ENCODE assay signal across 16 cellular contexts in the genomic region with DNA sequence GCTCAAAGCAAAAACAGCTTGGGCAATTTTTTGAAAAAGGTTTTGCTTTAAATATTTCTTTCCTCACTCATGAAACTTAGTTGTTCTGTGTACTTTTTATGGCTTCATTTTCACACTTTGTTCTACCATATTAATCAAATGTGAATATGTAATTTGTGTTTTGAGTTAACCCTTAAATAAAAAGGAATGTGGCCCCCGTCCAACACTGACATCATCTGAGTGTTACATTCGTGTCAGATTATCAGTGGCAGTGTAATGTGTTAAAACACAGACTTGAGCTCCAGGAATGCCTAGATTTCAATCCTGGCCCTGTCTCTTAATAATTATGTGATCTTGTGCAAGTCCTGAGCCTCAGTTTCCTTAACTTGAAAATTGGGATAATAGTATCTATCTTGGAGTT. TPM values are rescaled to one million over a fixed set of nuclear protein-coding genes. Genes with fewer than 3 reads are reported as not detected.
DNase-seq lines count a peak whose midpoint lies in the region; ATAC-seq and TF ChIP-seq lines count a peak whose summit lies in the region.
"Had no signal": no experiment of that assay in that cellular context is flagged by ENCODE, and none has a peak within 500 bp of the region (broad histone marks: within the 10 kb centered on the region; RNA-seq: fewer than 3 reads in every experiment).

No MANE protein-coding gene starts in this region.

- H3K9ac ChIP-seq in BLaER1 treated with 17β-estradiol and CSF1 and Interleukin-3, amounts not matched to agents 10 nM and 100 nM: no peak overlapping the region

- H3K4me3 ChIP-seq in BLaER1 treated with 17β-estradiol and CSF1 and Interleukin-3, amounts not matched to agents 10 nM and 100 nM: no peak overlapping the region
- no peak overlapping the region for H3K4me3 ChIP-seq in MG63
- H3K4me3 ChIP-seq in esophagus muscularis mucosa: no peak overlapping the region
- no peak overlapping the region for H3K4me3 ChIP-seq in osteoblast (ENCODE audit: insufficient read depth, low read length)
- no peak overlapping the region for H3K4me3 ChIP-seq in mucosa of descending colon
- H3K4me3 ChIP-seq: HAP-1, SJCRH30 had no signal

- peak overlapping the region in 10 of 11 experiments; percentile 9 to 56 (median 38); a peak in 12 of 22 replicates for H3K4me2 ChIP-seq in BLaER1 treated with 17β-estradiol and CSF1 and Interleukin-3, amounts not matched to agents 10 nM and 100 nM
- no peak overlapping the region for H3K4me2 ChIP-seq in osteoblast (ENCODE audit: insufficient read depth, low read length)

- no peak for ATAC-seq in left ventricle myocardium superior
- no peak for ATAC-seq in HG03196 (IDR thresholded peaks at IDR 0.05; ENCODE audit: unreplicated experiment)
- no peak for ATAC-seq in mucosa of descending colon
- ATAC-seq: HepG2 had no signal

- no peak for TF ChIP-seq CTCF in esophagus muscularis mucosa (IDR thresholded peaks at IDR 0.05)
- TF ChIP-seq CTCF in osteoblast (IDR thresholded peaks at IDR 0.05; ENCODE audit: extremely low read depth, low read depth, low read length): no peak
- TF ChIP-seq CTCF in mucosa of descending colon (IDR thresholded peaks at IDR 0.05): no peak

- H4K20me1 ChIP-seq in BLaER1 treated with 17β-estradiol and CSF1 and Interleukin-3, amounts not matched to agents 10 nM and 100 nM: peaks cover 14 to 98% (median 57%) of the 10 kb centered on the region in 11 experiments; a peak in 18 of 22 replicates
- H4K20me1 ChIP-seq in osteoblast (ENCODE audit: insufficient read depth, low read length): peaks cover 9% of the 10 kb centered on the region

- no peak for TF ChIP-seq EP300 in esophagus muscularis mucosa (IDR thresholded peaks at IDR 0.05)

- WGBS in esophagus muscularis mucosa: 36% methylated on average over 2 of the region's 2 CpGs

- H3K4me1 ChIP-seq in BLaER1 treated with 17β-estradiol and CSF1 and Interleukin-3, amounts not matched to agents 10 nM and 100 nM: peaks cover 42 to 78% (median 69%) of the 10 kb centered on the region in 10 experiments
- H3K4me1 ChIP-seq in esophagus muscularis mucosa: peaks cover 28 to 74% (median 70%) of the 10 kb centered on the region in 4 donors
- peaks cover 12% of the 10 kb centered on the region for H3K4me1 ChIP-seq in osteoblast (ENCODE audit: insufficient read depth, low read length)
- peaks cover 16% of the 10 kb centered on the region for H3K4me1 ChIP-seq in mucosa of descending colon (ENCODE audit: low read depth)

- H2AFZ ChIP-seq in osteoblast (ENCODE audit: low read length): no peak overlapping the region

- peaks cover 94% of the 10 kb centered on the region for H3K79me2 ChIP-seq in osteoblast (ENCODE audit: insufficient read depth, low read length)

- H3K36me3 ChIP-seq in BLaER1 treated with 17β-estradiol and CSF1 and Interleukin-3, amounts not matched to agents 10 nM and 100 nM: peaks cover 4 to 29% (median 11%) of the 10 kb centered on the region in 11 experiments; a peak in 15 of 22 replicates
- peaks cover 17% of the 10 kb centered on the region for H3K36me3 ChIP-seq in MG63
- H3K36me3 ChIP-seq in esophagus muscularis mucosa: no peaks in the 10 kb centered on the region
- H3K36me3 ChIP-seq in osteoblast (ENCODE audit: insufficient read depth, low read length): no peaks in the 10 kb centered on the region
- no peaks in the 10 kb centered on the region for H3K36me3 ChIP-seq in mucosa of descending colon (ENCODE audit: low read depth)
- H3K36me3 ChIP-seq: SJCRH30 had no signal

- intact Hi-C loops in esophagus muscularis mucosa (cut with DNase I): no loop called here
- intact Hi-C loops in left ventricle myocardium superior (cut with micrococcal nuclease): no loop called here
- intact Hi-C loops in mucosa of descending colon (cut with DNase I, micrococcal nuclease): no loop called here

- H3K9me3 ChIP-seq in BLaER1 treated with 17β-estradiol and CSF1 and Interleukin-3, amounts not matched to agents 10 nM and 100 nM (replicated peaks in 1 of 11): no peaks in the 10 kb centered on the region
- H3K9me3 ChIP-seq in MG63 (no peaks in the 10 kb centered on the region), esophagus muscularis mucosa (no peaks in the 10 kb centered on the region), osteoblast (ENCODE audit: low read depth, low read length) (no peaks in the 10 kb centered on the region), mucosa of descending colon (no peaks in the 10 kb centered on the region)
- H3K9me3 ChIP-seq: HAP-1, SJCRH30 had no signal

- DNase-seq in MG63 (peak; percentile 23), esophagus muscularis mucosa (ENCODE audit: extremely low spot score) (no peak), osteoblast (ENCODE audit: insufficient read length, low spot score, missing footprints) (peak; percentile 11), left ventricle myocardium superior (no peak), DMS153 treated with DMSO at 0.1 percent for 48 hours (lab: John Stamatoyannopoulos, UW; ENCODE audit: unreplicated experiment) (no peak), mucosa of descending colon (no peak)
- DNase-seq: DMS79, Kasumi-1, NCI-H1417, NCI-H1930, NCI-H2171, SJCRH30 had no signal

- TF ChIP-seq POLR2A in esophagus muscularis mucosa (IDR thresholded peaks at IDR 0.05; ENCODE audit: low read depth): no peak

- no peaks in the 10 kb centered on the region for H3K27me3 ChIP-seq in BLaER1 treated with 17β-estradiol and CSF1 and Interleukin-3, amounts not matched to agents 10 nM and 100 nM
- H3K27me3 ChIP-seq in MG63 (no peaks in the 10 kb centered on the region), esophagus muscularis mucosa (no peaks in the 10 kb centered on the region), osteoblast (ENCODE audit: insufficient read depth, low read length) (no peaks in the 10 kb centered on the region)
- H3K27me3 ChIP-seq: SJCRH30 had no signal

- H3K27ac ChIP-seq in BLaER1 treated with 17β-estradiol and CSF1 and Interleukin-3, amounts not matched to agents 10 nM and 100 nM: no peak overlapping the region
- H3K27ac ChIP-seq in esophagus muscularis mucosa (replicated peaks in 1 of 4) (peak overlapping the region in 3 of 4 donors; percentile 14 to 49 (median 27)), osteoblast (ENCODE audit: low read depth, low read length) (no peak overlapping the region)
- H3K27ac ChIP-seq: SJCRH30 had no signal

RNA-seq across cellular contexts. Expression of gene RTN3, which starts 5.6 kb away (rescaled TPM):
- 107 and 112 TPM in 2 replicates for total RNA-seq in MG63 (2014; rRNA removed; shearing (Covaris generic); ENCODE audit: low replicate concordance)
- total RNA-seq in esophagus muscularis mucosa: 10 to 100 TPM; 79.5 to 97.4 (median 87.1) TPM
- 101 and 108 TPM in 2 replicates for total RNA-seq in osteoblast
- total RNA-seq in left ventricle myocardium superior: 44.8 TPM
- 100 to 1,000 TPM; 111 to 129 (median 115) TPM for total RNA-seq in mucosa of descending colon

RNA-seq across cellular contexts. Expression of gene ATL3, which starts 15.7 kb away (rescaled TPM):
- 92.4 and 93.6 TPM in 2 replicates for total RNA-seq in MG63 (2014; rRNA removed; shearing (Covaris generic); ENCODE audit: low replicate concordance)
- total RNA-seq in esophagus muscularis mucosa (100 to 1,000 TPM; 138 to 202 (median 144) TPM), osteoblast (276 and 300 TPM in 2 replicates), left ventricle myocardium superior (13.6 TPM), mucosa of descending colon (10 to 100 TPM; 47.5 to 87.9 (median 61.5) TPM)
- total RNA-seq: HepG2 had no signal

Comparison
In these comparisons a context has a peak if more than half of its experiments do, and no peak if none do; other contexts are left out.
1. H3K27ac ChIP-seq: peak in esophagus muscularis mucosa (3 of 4); none in BLaER1 treated with 17β-estradiol and CSF1 and Interleukin-3, amounts not matched to agents 10 nM and 100 nM (0 of 11) and osteoblast (single experiment).
2. DNase-seq: peak in MG63 (single experiment) and osteoblast (single experiment); none in esophagus muscularis mucosa (single experiment), left ventricle myocardium superior (single experiment), DMS153 treated with DMSO at 0.1 percent for 48 hours (single experiment) and mucosa of descending colon (0 of 3).